In the genomic region with DNA sequence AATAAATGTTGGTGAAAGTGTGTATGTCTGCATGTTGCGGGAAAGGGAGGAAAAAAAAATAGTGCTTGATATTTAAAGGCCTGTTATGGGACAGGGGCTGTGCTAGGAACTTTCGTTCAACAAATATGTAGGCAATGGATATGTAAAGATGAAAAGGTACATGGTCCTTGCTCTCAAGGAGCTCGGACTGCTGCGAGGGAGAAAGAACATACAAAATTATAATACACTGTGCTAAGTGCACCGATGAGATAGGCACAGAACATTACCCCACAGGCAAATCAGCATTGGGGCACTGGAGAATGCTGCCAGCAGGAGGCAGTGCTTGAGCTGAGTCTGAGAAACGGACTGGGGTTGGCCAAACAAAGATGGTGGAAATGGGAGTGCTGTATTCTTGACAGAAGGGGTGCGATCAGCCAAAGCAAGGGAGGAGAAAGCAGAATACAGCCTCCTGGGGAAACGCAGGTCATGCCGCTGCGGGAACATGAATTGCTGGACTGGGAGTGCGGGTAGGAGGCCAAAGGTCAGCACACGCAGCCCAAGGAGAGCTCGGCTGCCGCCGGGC, we compare ENCODE assay signal across 8 cellular contexts. TPM values are rescaled to one million over a fixed set of nuclear protein-coding genes. Genes with fewer than 3 reads are reported as not detected.
A peak's percentile ranks its signal among the peaks of the same experiment; 100 is the strongest.
DNase-seq lines count a peak whose midpoint lies in the region; ATAC-seq and TF ChIP-seq lines count a peak whose summit lies in the region.

No MANE protein-coding gene starts in this region.

- 7 to 9% methylated on average over 15 of the region's 15 CpGs for WGBS in lower leg skin, 2 donors

- peak; percentile 51 for ATAC-seq in GM18873 (IDR thresholded peaks at IDR 0.05; ENCODE audit: low FRiP score, unreplicated experiment)
- peak; percentile 69 for ATAC-seq in HG03159 (IDR thresholded peaks at IDR 0.05; ENCODE audit: unreplicated experiment)

- DNase-seq in AG09319 (ENCODE audit: extremely low read depth, low read depth) (peak; percentile 39), NCI-H446 treated with DMSO at 0.1 percent for 48 hours (lab: John Stamatoyannopoulos, UW) (peak; percentile 8), ecto neural progenitor cell (ENCODE audit: low spot score) (peak; percentile 74), lower leg skin (ENCODE audit: low spot score in 2 of 2) (peak; percentile 69 to 91)
- DNase-seq in activated CD4-positive, alpha-beta T cell treated with anti-CD3 and anti-CD28 coated beads, Interleukin-2, amount 50 U/mL, for 24 hours (ENCODE audit: low read depth in 1 of 2, low spot score in 1 of 2) = peak; percentile 63 to 76
- peak; percentile 71 to 77 for DNase-seq in stimulated activated CD4-positive, alpha-beta T cell treated with anti-CD3 and anti-CD28 coated beads, Interleukin-4, amount 100 ng/mL, for 48 hours (ENCODE audit: low read depth in 2 of 2)

- TF ChIP-seq CTCF in AG09319 (IDR thresholded peaks at IDR 0.05; ENCODE audit: low read depth, low read length) (peak; percentile 90), lower leg skin (IDR thresholded peaks at IDR 0.05) (peak in 1 of 3 donors; percentile 23)

- no peak for TF ChIP-seq POLR2A in lower leg skin (IDR thresholded peaks at IDR 0.05)

- intact Hi-C loops in lower leg skin (cut with DNase I; ENCODE audit: low total_unique reads) = no loop called here

- H3K4me3 ChIP-seq in lower leg skin (ENCODE audit: low read depth, poor library complexity, severe bottlenecking) = peak overlapping the region; percentile 91

RNA-seq across cellular contexts. Expression of a gene that starts 0.6 kb away (rescaled TPM):
- total RNA-seq in lower leg skin = 10 to 100 TPM in 3 of 4 donors, 1 to 10 TPM in 1; 8.6 to 28.2 (median 22.5) TPM

RNA-seq across cellular contexts. Expression of a gene that starts 24.8 kb away (rescaled TPM):
- 10 to 100 TPM; 26.5 to 32.1 (median 29.5) TPM for total RNA-seq in lower leg skin

RNA-seq across cellular contexts. Expression of a gene that starts 56.3 kb away (rescaled TPM):
- total RNA-seq in lower leg skin = 10 to 100 TPM; 46.2 to 57.5 (median 50.8) TPM

RNA-seq across cellular contexts. Expression of a gene that starts 58.3 kb away (rescaled TPM):
- 100 to 1,000 TPM in 2 of 4 donors, 10 to 100 TPM in 2; 88.3 to 129 (median 108) TPM for total RNA-seq in lower leg skin

Comparison
In these comparisons a context has a peak if more than half of its experiments do, and no peak if none do; other contexts are left out.
1. Peak in every context shown above with its lines: DNase-seq, ATAC-seq and H3K4me3 ChIP-seq.
2. DNase-seq: peak in every context shown above with its lines; median percentile 80 in lower leg skin; 74 in ecto neural progenitor cell; 74 in stimulated activated CD4-positive, alpha-beta T cell treated with anti-CD3 and anti-CD28 coated beads, Interleukin-4, amount 100 ng/mL, for 48 hours; 70 in activated CD4-positive, alpha-beta T cell treated with anti-CD3 and anti-CD28 coated beads, Interleukin-2, amount 50 U/mL, for 24 hours; 39 in AG09319; 8 in NCI-H446 treated with DMSO at 0.1 percent for 48 hours.